Comparison of ENCODE assay signal across 9 cellular contexts in genomic region chr6:41734666-41735426, GRCh38. TPM values are rescaled to one million over a fixed set of nuclear protein-coding genes. Genes with fewer than 3 reads are reported as not detected.
DNase-seq lines count a peak whose midpoint lies in the region; ATAC-seq and TF ChIP-seq lines count a peak whose summit lies in the region.
"Had no signal": no experiment of that assay in that cellular context is flagged by ENCODE, and none has a peak within 500 bp of the region (broad histone marks: within the 10 kb centered on the region; RNA-seq: fewer than 3 reads in every experiment).

No MANE protein-coding gene starts in this region.

- DNase-seq in Calu3, result peak; percentile 71
- DNase-seq in HuH-7.5 (ENCODE audit: low spot score), result peak; percentile 78
- peak; percentile 64 for DNase-seq in activated naive CD4-positive, alpha-beta T cell treated with anti-CD3 and anti-CD28 coated beads for 36 hours
- peak; percentile 59 for DNase-seq in foreskin melanocyte
- DNase-seq in neural progenitor cell (ENCODE audit: low spot score), result peak; percentile 65

- H3K9ac ChIP-seq in neural progenitor cell (no peak overlapping the region), stomach smooth muscle (ENCODE audit: low read length in 2 of 2) (peak overlapping the region; percentile 74 to 82)

- H3K36me3 Mint-ChIP-seq in Calu3 (ENCODE audit: insufficient read depth, unreplicated experiment) (peaks cover 24% of the 10 kb centered on the region), neural progenitor cell (no peaks in the 10 kb centered on the region)
- no peaks in the 10 kb centered on the region for H3K36me3 Mint-ChIP-seq in activated naive CD4-positive, alpha-beta T cell treated with anti-CD3 and anti-CD28 coated beads for 36 hours (ENCODE audit: low read depth)

- H3K27ac Mint-ChIP-seq in Calu3 (ENCODE audit: unreplicated experiment) (no peak overlapping the region), neural progenitor cell (no peak overlapping the region)
- H3K27ac Mint-ChIP-seq in activated naive CD4-positive, alpha-beta T cell treated with anti-CD3 and anti-CD28 coated beads for 36 hours, result no peak overlapping the region

- CTCF ChIA-PET in Calu3 (lab: Charles Lee), result interaction anchor here (0.6 to 3.5 kb wide), 8 partner anchors 11 to 659 kb away, joined by 3 to 22 read pairs (median 6); no protein-coding TSS in a partner anchor
- CTCF ChIA-PET in activated naive CD4-positive, alpha-beta T cell treated with anti-CD3 and anti-CD28 coated beads for 36 hours (lab: Charles Lee), result interaction anchor here (0.6 to 2.3 kb wide), 10 partner anchors 11 to 520 kb away, joined by 3 to 18 read pairs (median 3); partner anchors contain the start of gene TOMM6

- peak; percentile 18 for ATAC-seq in GM21381 (IDR thresholded peaks at IDR 0.05; ENCODE audit: unreplicated experiment)

- no peaks in the 10 kb centered on the region for H3K36me3 ChIP-seq in neural progenitor cell
- H3K36me3 ChIP-seq in stomach smooth muscle (ENCODE audit: control insufficient read depth in 2 of 2, insufficient read depth in 2 of 2, low read length in 2 of 2), result no peaks in the 10 kb centered on the region

- intact Hi-C loops in Calu3 (cut with micrococcal nuclease; ENCODE audit: unreplicated experiment), result loop anchor here (2.0 kb wide), 1 partner anchor 42 kb away; no protein-coding TSS in a partner anchor
- intact Hi-C loops in activated naive CD4-positive, alpha-beta T cell treated with anti-CD3 and anti-CD28 coated beads for 36 hours (cut with micrococcal nuclease), result loop anchor here (1.0 to 5.0 kb wide), 7 partner anchors 29 to 827 kb away; partner anchors contain the start of genes PRICKLE4, TAF8, TOMM6 and UBR2

- H3K27me3 ChIP-seq in neural progenitor cell (peaks cover 34% of the 10 kb centered on the region), stomach smooth muscle (ENCODE audit: control insufficient read depth in 1 of 2, insufficient read depth in 2 of 2, low read length in 2 of 2) (no peaks in the 10 kb centered on the region)

- H3K27me3 Mint-ChIP-seq in Calu3 (ENCODE audit: unreplicated experiment) (no peaks in the 10 kb centered on the region), neural progenitor cell (ENCODE audit: insufficient read depth, low read depth) (peaks cover 12% of the 10 kb centered on the region)
- no peaks in the 10 kb centered on the region for H3K27me3 Mint-ChIP-seq in activated naive CD4-positive, alpha-beta T cell treated with anti-CD3 and anti-CD28 coated beads for 36 hours (ENCODE audit: low read depth)

- H3K79me2 ChIP-seq in neural progenitor cell (ENCODE audit: low read depth), result no peaks in the 10 kb centered on the region

- peaks cover 25% of the 10 kb centered on the region for H3K4me1 ChIP-seq in neural progenitor cell
- H3K4me1 ChIP-seq in stomach smooth muscle (ENCODE audit: control insufficient read depth, insufficient read depth, low read length), result peaks cover 45% of the 10 kb centered on the region

- peaks cover 41% of the 10 kb centered on the region for H3F3A ChIP-seq in neural progenitor cell (ENCODE audit: low read depth)

- peak; percentile 74 for TF ChIP-seq POLR2A in Raji (IDR thresholded peaks at IDR 0.05; ENCODE audit: insufficient read depth, low read depth, low read length)

- BruUV-seq in Calu3 (replicated peaks; lab: Mats Ljungman, UMichigan), result no TSS peak

- H3K4me3 Mint-ChIP-seq in Calu3 (ENCODE audit: low read depth, unreplicated experiment), result peak overlapping the region; percentile 76
- peak overlapping the region; percentile 72 for H3K4me3 Mint-ChIP-seq in activated naive CD4-positive, alpha-beta T cell treated with anti-CD3 and anti-CD28 coated beads for 36 hours
- peak overlapping the region; percentile 83 for H3K4me3 Mint-ChIP-seq in neural progenitor cell

- H3K9me3 ChIP-seq in neural progenitor cell (ENCODE audit: low read depth) (no peaks in the 10 kb centered on the region), stomach smooth muscle (ENCODE audit: control insufficient read depth in 2 of 2, low read length in 2 of 2) (no peaks in the 10 kb centered on the region)

- H3K9me3 Mint-ChIP-seq in Calu3 (ENCODE audit: low read depth, unreplicated experiment) (no peaks in the 10 kb centered on the region), neural progenitor cell (no peaks in the 10 kb centered on the region)
- H3K9me3 Mint-ChIP-seq in activated naive CD4-positive, alpha-beta T cell treated with anti-CD3 and anti-CD28 coated beads for 36 hours, result no peaks in the 10 kb centered on the region

- H3K4me1 Mint-ChIP-seq in Calu3 (ENCODE audit: low read depth, unreplicated experiment) (peaks cover 15% of the 10 kb centered on the region), neural progenitor cell (peaks cover 26% of the 10 kb centered on the region)
- peaks cover 24% of the 10 kb centered on the region for H3K4me1 Mint-ChIP-seq in activated naive CD4-positive, alpha-beta T cell treated with anti-CD3 and anti-CD28 coated beads for 36 hours (ENCODE audit: low read depth)

- H2AFZ ChIP-seq in neural progenitor cell (replicated peaks), result peak overlapping the region; percentile 88

- TF ChIP-seq CTCF in Calu3 (IDR thresholded peaks at IDR 0.05; ENCODE audit: unreplicated experiment) (no peak), neural progenitor cell (IDR thresholded peaks at IDR 0.05) (no peak)

- peak overlapping the region; percentile 77 for H3K4me3 ChIP-seq in neural progenitor cell
- H3K4me3 ChIP-seq in stomach smooth muscle (ENCODE audit: low read length in 2 of 2), result peak overlapping the region; percentile 84 to 86

- peaks cover 6% of the 10 kb centered on the region for H4K20me1 ChIP-seq in neural progenitor cell (ENCODE audit: low read depth)

- H3K27ac ChIP-seq in neural progenitor cell (no peak overlapping the region), stomach smooth muscle (ENCODE audit: low read length) (peak overlapping the region; percentile 82)

- H3K4me2 ChIP-seq in neural progenitor cell, result peak overlapping the region; percentile 96

RNA-seq across cellular contexts. Expression of gene TFEB, which starts 0.6 kb away (rescaled TPM):
- 4.4 and 6.6 TPM in 2 replicates for total RNA-seq in Calu3 (2022)
- 1 to 10 TPM; 5.7 to 7.9 TPM for total RNA-seq in activated naive CD4-positive, alpha-beta T cell treated with anti-CD3 and anti-CD28 coated beads for 36 hours
- 0.13 and 0.46 TPM in 2 replicates for total RNA-seq in neural progenitor cell (ENCODE audit: low replicate concordance)

RNA-seq across cellular contexts. Expression of gene PGC, which starts 12.4 kb away (rescaled TPM):
- not detected in 2 replicates for total RNA-seq in Calu3 (2022)
- not detected for total RNA-seq in activated naive CD4-positive, alpha-beta T cell treated with anti-CD3 and anti-CD28 coated beads for 36 hours
- total RNA-seq in neural progenitor cell (ENCODE audit: low replicate concordance), result not detected in 2 replicates
- total RNA-seq: glomerular endothelial cell had no signal

RNA-seq across cellular contexts. Expression of gene FRS3, which starts 44.9 kb away (rescaled TPM):
- total RNA-seq in Calu3 (2022) (5.0 and 6.6 TPM in 2 replicates), neural progenitor cell (ENCODE audit: low replicate concordance) (1.9 and 5.3 TPM in 2 replicates)
- total RNA-seq in activated naive CD4-positive, alpha-beta T cell treated with anti-CD3 and anti-CD28 coated beads for 36 hours, result 1 to 10 TPM; 4.0 to 4.2 TPM

RNA-seq across cellular contexts. Expression of gene PRICKLE4, which starts 45.7 kb away (rescaled TPM):
- total RNA-seq in Calu3 (2022), result 6.4 and 7.1 TPM in 2 replicates
- under 1 TPM in 1 of 2 experiments, not detected in 1; 0.52 TPM for total RNA-seq in activated naive CD4-positive, alpha-beta T cell treated with anti-CD3 and anti-CD28 coated beads for 36 hours
- 1.1 TPM in 1 of 2 replicates, not detected in the other for total RNA-seq in neural progenitor cell (ENCODE audit: low replicate concordance)

RNA-seq across cellular contexts. Expression of gene TOMM6, which starts 52.6 kb away (rescaled TPM):
- 251 and 265 TPM in 2 replicates for total RNA-seq in Calu3 (2022)
- 100 to 1,000 TPM; 285 to 299 TPM for total RNA-seq in activated naive CD4-positive, alpha-beta T cell treated with anti-CD3 and anti-CD28 coated beads for 36 hours
- 177 and 182 TPM in 2 replicates for total RNA-seq in neural progenitor cell (ENCODE audit: low replicate concordance)
